3 cellular contexts compared by ENCODE assay signal in genomic region chr13:44647560-44647959, GRCh38.
DNase-seq lines count a peak whose midpoint lies in the region; ATAC-seq, FAIRE-seq and TF ChIP-seq lines count a peak whose summit lies in the region.
"Not testable (repeated sequence)": the region's sequence is repeated elsewhere in the genome, so short reads cannot be mapped to it uniquely, and the experiment has no call there.

No MANE protein-coding gene starts in this region.

- H3K4me2 ChIP-seq in A549 = not testable (repeated sequence)

- H3K4me1 Mint-ChIP-seq in type B pancreatic cell (ENCODE audit: unreplicated experiment) = not testable (repeated sequence)

- H3K4me1 ChIP-seq in A549; HEK293 (ENCODE audit: control insufficient read depth, insufficient read depth, low read length): not testable (repeated sequence)

- WGBS in A549 (ENCODE audit: missing lambda C conversion rate) = 67% methylated on average over 1 of the region's 1 CpG

- not testable (repeated sequence) for TF ChIP-seq EP300 in A549 (IDR thresholded peaks at IDR 0.05)

- not testable (repeated sequence) for TF ChIP-seq POLR2A in A549 (IDR thresholded peaks at IDR 0.05; ENCODE audit: low read length)

- H3K36me3 ChIP-seq in HEK293 (ENCODE audit: control insufficient read depth in 2 of 2, insufficient read depth in 1 of 2, low read length in 2 of 2) = not testable (repeated sequence)

- H3K27me3 Mint-ChIP-seq in type B pancreatic cell = not testable (repeated sequence)

- not testable (repeated sequence) for ATAC-seq in A549

- not testable (repeated sequence) for TF ChIP-seq CTCF in A549 (IDR thresholded peaks at IDR 0.05); HEK293 (tag by site-specific recombination; IDR thresholded peaks at IDR 0.05); type B pancreatic cell (conservative IDR thresholded peaks at IDR 0.05)

- not testable (repeated sequence) for FAIRE-seq in A549 (lab: Jason Lieb, UNC)

- H3K9me3 Mint-ChIP-seq in type B pancreatic cell = not testable (repeated sequence)

- peak overlapping the region; percentile 2 for H3K4me3 Mint-ChIP-seq in type B pancreatic cell

- H3K9me3 ChIP-seq in A549; HEK293 (ENCODE audit: control insufficient read depth, insufficient read depth, low read depth, low read length): not testable (repeated sequence)

- not testable (repeated sequence) for H3K27ac ChIP-seq in A549; HEK293 (ENCODE audit: extremely low read depth, low read depth, low read length)

- POLR2A ChIA-PET in A549 (lab: Yijun Ruan, JAX); HEK293 (lab: Yijun Ruan, JAX): not testable (repeated sequence)

- not testable (repeated sequence) for H3K36me3 Mint-ChIP-seq in type B pancreatic cell

- TF ChIP-seq RAD21 in A549 (conservative IDR thresholded peaks at IDR 0.05 in 1 of 2, IDR thresholded peaks at IDR 0.05 in 1 of 2) = not testable (repeated sequence)

- not testable (repeated sequence) for DNase-seq in A549 (ENCODE audit: low read depth in 1 of 2, low spot score in 1 of 2); type B pancreatic cell (ENCODE audit: extremely low spot score, unreplicated experiment)

- CTCF ChIA-PET in A549 (lab: Yijun Ruan, JAX) (interaction anchor here (1.5 kb wide), 1 partner anchor 164 kb away, joined by 4 read pairs; no protein-coding TSS in a partner anchor), HEK293 (lab: Yijun Ruan, JAX) (interaction anchor here (0.6 to 0.8 kb wide), 3 partner anchors 9 to 1256 kb away, joined by 3 read pairs; no protein-coding TSS in a partner anchor)

- H3K4me3 ChIP-seq in A549; HEK293 (ENCODE audit: low read depth, low read length): not testable (repeated sequence)

- peak overlapping the region; percentile 35 for H3K27ac Mint-ChIP-seq in type B pancreatic cell

TF ChIP-seq in A549, 52 proteins besides CTCF, POLR2A, EP300 and RAD21:
- TF ChIP-seq ZC3H11A (IDR thresholded peaks at IDR 0.05) = peak; percentile 61
TF ChIP-seq in A549: peak in this region for 1; not testable (repeated sequence) for 51.

TF ChIP-seq in HEK293, 187 proteins besides CTCF, POLR2A, EP300 and RAD21:
- TF ChIP-seq REST (tag by site-specific recombination; IDR thresholded peaks at IDR 0.05) = peak; percentile 22; the same call in 1 of the 2 replicates
- TF ChIP-seq ZNF623 (tag by site-specific recombination; IDR thresholded peaks at IDR 0.05) = peak; percentile 53
- TF ChIP-seq ZNF394 (tag by site-specific recombination; IDR thresholded peaks at IDR 0.05; ENCODE audit: borderline replicate concordance) = peak; percentile 84; the same call in 1 of the 2 replicates
- TF ChIP-seq ZNF791 (tag by site-specific recombination; IDR thresholded peaks at IDR 0.05) = 0 out of 2 replicates have a peak, but pooled peaks have one; percentile 36
- TF ChIP-seq ZNF654 (tag by site-specific recombination; IDR thresholded peaks at IDR 0.05; ENCODE audit: low read depth) = peak; percentile 12; the same call in 1 of the 2 replicates
- TF ChIP-seq ZNF140 (tag by site-specific recombination; IDR thresholded peaks at IDR 0.05) = peak; percentile 55; the same call in 1 of the 2 replicates
- TF ChIP-seq ZNF266 (tag by site-specific recombination; IDR thresholded peaks at IDR 0.05; ENCODE audit: low read depth) = peak; percentile 56; the same call in 1 of the 2 replicates
- peak; percentile 67; the same call in 1 of the 2 replicates for TF ChIP-seq ZNF433 (tag by site-specific recombination; IDR thresholded peaks at IDR 0.05; ENCODE audit: low read depth)
- 0 out of 2 replicates have a peak, but pooled peaks have one; percentile 15 for TF ChIP-seq ZNF629 (tag by site-specific recombination; IDR thresholded peaks at IDR 0.05)
- peak; percentile 31; the same call in 1 of the 2 replicates for TF ChIP-seq ZNF664 (tag by site-specific recombination; IDR thresholded peaks at IDR 0.05)
- peak; percentile 8 for TF ChIP-seq ZNF529 (tag by site-specific recombination; IDR thresholded peaks at IDR 0.05; ENCODE audit: insufficient replicate concordance)
- TF ChIP-seq ZNF510 (tag by site-specific recombination; IDR thresholded peaks at IDR 0.05; ENCODE audit: insufficient replicate concordance) = peak; percentile 37
- peak; percentile 14; the same call in 1 of the 2 replicates for TF ChIP-seq ZNF341 (tag by site-specific recombination; IDR thresholded peaks at IDR 0.05; ENCODE audit: low read depth)
- peak; percentile 74 for TF ChIP-seq ZNF202 (tag by site-specific recombination; IDR thresholded peaks at IDR 0.05; ENCODE audit: borderline replicate concordance)
- TF ChIP-seq ZBTB8A (tag by site-specific recombination; IDR thresholded peaks at IDR 0.05) = peak; percentile 64
- TF ChIP-seq ZNF426 (tag by site-specific recombination; IDR thresholded peaks at IDR 0.05) = peak; percentile 70
- TF ChIP-seq ZNF518A (tag by site-specific recombination; conservative IDR thresholded peaks at IDR 0.05; ENCODE audit: low read depth) = peak; percentile 82
- TF ChIP-seq GLI2 (tag by site-specific recombination; IDR thresholded peaks at IDR 0.05; ENCODE audit: borderline replicate concordance, low read depth) = peak; percentile 76; the same call in 1 of the 2 replicates
- peak; percentile 81 for TF ChIP-seq ZNF558 (tag by site-specific recombination; IDR thresholded peaks at IDR 0.05)
- 0 out of 2 replicates have a peak, but pooled peaks have one; percentile 17 for TF ChIP-seq ZNF223 (tag by site-specific recombination; IDR thresholded peaks at IDR 0.05)
